ENCODE assay signal across 8 cellular contexts in genomic region chr11:3512666-3513065, GRCh38.
DNase-seq lines count a peak whose midpoint lies in the region; TF ChIP-seq lines count a peak whose summit lies in the region.
"Not testable (repeated sequence)": the region's sequence is repeated elsewhere in the genome, so short reads cannot be mapped to it uniquely, and the experiment has no call there.

No MANE protein-coding gene starts in this region.

- peak overlapping the region; percentile 77 to 96 (median 83) for H3K4me3 Mint-ChIP-seq in CD4-positive, alpha-beta memory T cell
- peak overlapping the region; percentile 47 for H3K4me3 Mint-ChIP-seq in activated CD4-positive, alpha-beta T cell treated with anti-CD3 and anti-CD28 coated beads, Interleukin-2, amount 10 ng/mL, durations not matched to agents 24 days and 14 days
- peak overlapping the region; percentile 65 for H3K4me3 Mint-ChIP-seq in activated T-helper 2 cell treated with anti-CD3 and anti-CD28 coated beads, Interferon-gamma antibody, Interleukin-2, Interleukin-4, amounts not matched to agents 10 μg/mL and 5 μg/mL and 100 μg/mL, durations not matched to agents 14 hours and 24 hours and 36 hours (ENCODE audit: low read depth)
- H3K4me3 Mint-ChIP-seq in nephron progenitor cell = not testable (repeated sequence)
- peak overlapping the region; percentile 58 for H3K4me3 Mint-ChIP-seq in type B pancreatic cell

- peak overlapping the region; percentile 96 to 100 (median 98) for H3K27ac Mint-ChIP-seq in CD4-positive, alpha-beta memory T cell
- H3K27ac Mint-ChIP-seq in activated CD4-positive, alpha-beta T cell treated with anti-CD3 and anti-CD28 coated beads, Interleukin-2, amount 10 ng/mL, durations not matched to agents 24 days and 14 days = peak overlapping the region; percentile 80
- peak overlapping the region; percentile 85 for H3K27ac Mint-ChIP-seq in activated T-helper 2 cell treated with anti-CD3 and anti-CD28 coated beads, Interferon-gamma antibody, Interleukin-2, Interleukin-4, amounts not matched to agents 10 μg/mL and 5 μg/mL and 100 μg/mL, durations not matched to agents 14 hours and 24 hours and 36 hours
- H3K27ac Mint-ChIP-seq in nephron progenitor cell (peak overlapping the region; percentile 73), type B pancreatic cell (peak overlapping the region; percentile 75)

- CTCF ChIA-PET in CD4-positive, alpha-beta memory T cell (lab: Charles Lee; ENCODE audit: partially characterized antibody) = not testable (repeated sequence)

- H3K9ac ChIP-seq in colonic mucosa (ENCODE audit: low read depth in 2 of 2, low read length in 2 of 2) = not testable (repeated sequence)

- H3K9me3 ChIP-seq in CD4-positive, alpha-beta memory T cell (ENCODE audit: control insufficient read depth in 1 of 2, low read length in 2 of 2); Peyer's patch; colonic mucosa: not testable (repeated sequence)

- H3K27me3 ChIP-seq in CD4-positive, alpha-beta memory T cell (ENCODE audit: insufficient read depth, low read length); Peyer's patch; colonic mucosa: not testable (repeated sequence)

- not testable (repeated sequence) for DNase-seq in CD4-positive, alpha-beta memory T cell; Peyer's patch; activated CD4-positive, alpha-beta T cell treated with anti-CD3 and anti-CD28 coated beads, Interleukin-2, amount 10 ng/mL, durations not matched to agents 24 days and 14 days; activated T-helper 2 cell treated with anti-CD3 and anti-CD28 coated beads, Interferon-gamma antibody, Interleukin-2, Interleukin-4, amounts not matched to agents 10 μg/mL and 5 μg/mL and 100 μg/mL, durations not matched to agents 14 hours and 24 hours and 36 hours (ENCODE audit: low spot score); colonic mucosa; nephron progenitor cell; type B pancreatic cell (ENCODE audit: extremely low spot score, unreplicated experiment)
- DNase-seq in islet precursor cell = peak; percentile 47

- peak overlapping the region; percentile 85 for H3K27ac ChIP-seq in CD4-positive, alpha-beta memory T cell (ENCODE audit: low read depth, low read length)
- H3K27ac ChIP-seq in Peyer's patch = peak overlapping the region in 3 of 4 donors; percentile 27 to 70 (median 63)
- not testable (repeated sequence) for H3K27ac ChIP-seq in colonic mucosa

- intact Hi-C loops in CD4-positive, alpha-beta memory T cell (cut with micrococcal nuclease); activated CD4-positive, alpha-beta T cell treated with anti-CD3 and anti-CD28 coated beads, Interleukin-2, amount 10 ng/mL, durations not matched to agents 24 days and 14 days (cut with micrococcal nuclease); activated T-helper 2 cell treated with anti-CD3 and anti-CD28 coated beads, Interferon-gamma antibody, Interleukin-2, Interleukin-4, amounts not matched to agents 10 μg/mL and 5 μg/mL and 100 μg/mL, durations not matched to agents 14 hours and 24 hours and 36 hours (cut with micrococcal nuclease); colonic mucosa (cut with DNase I): not testable (repeated sequence)

- not testable (repeated sequence) for TF ChIP-seq POLR2A in Peyer's patch (IDR thresholded peaks at IDR 0.05)

- not testable (repeated sequence) for H3K27me3 Mint-ChIP-seq in CD4-positive, alpha-beta memory T cell; activated CD4-positive, alpha-beta T cell treated with anti-CD3 and anti-CD28 coated beads, Interleukin-2, amount 10 ng/mL, durations not matched to agents 24 days and 14 days
- peaks cover 12% of the 10 kb centered on the region for H3K27me3 Mint-ChIP-seq in activated T-helper 2 cell treated with anti-CD3 and anti-CD28 coated beads, Interferon-gamma antibody, Interleukin-2, Interleukin-4, amounts not matched to agents 10 μg/mL and 5 μg/mL and 100 μg/mL, durations not matched to agents 14 hours and 24 hours and 36 hours (ENCODE audit: low read depth)
- peaks cover 12% of the 10 kb centered on the region for H3K27me3 Mint-ChIP-seq in nephron progenitor cell (ENCODE audit: low read depth, poor library complexity)
- H3K27me3 Mint-ChIP-seq in type B pancreatic cell = peaks cover 11% of the 10 kb centered on the region

- TF ChIP-seq CTCF in Peyer's patch (IDR thresholded peaks at IDR 0.05); colonic mucosa (IDR thresholded peaks at IDR 0.05); nephron progenitor cell (IDR thresholded peaks at IDR 0.05); type B pancreatic cell (conservative IDR thresholded peaks at IDR 0.05): not testable (repeated sequence)

- H3K9me3 Mint-ChIP-seq in CD4-positive, alpha-beta memory T cell; activated CD4-positive, alpha-beta T cell treated with anti-CD3 and anti-CD28 coated beads, Interleukin-2, amount 10 ng/mL, durations not matched to agents 24 days and 14 days; activated T-helper 2 cell treated with anti-CD3 and anti-CD28 coated beads, Interferon-gamma antibody, Interleukin-2, Interleukin-4, amounts not matched to agents 10 μg/mL and 5 μg/mL and 100 μg/mL, durations not matched to agents 14 hours and 24 hours and 36 hours; nephron progenitor cell; type B pancreatic cell: not testable (repeated sequence)

- peaks cover 28 to 56% (median 37%) of the 10 kb centered on the region in 4 donors for H3K4me1 Mint-ChIP-seq in CD4-positive, alpha-beta memory T cell
- H3K4me1 Mint-ChIP-seq in activated CD4-positive, alpha-beta T cell treated with anti-CD3 and anti-CD28 coated beads, Interleukin-2, amount 10 ng/mL, durations not matched to agents 24 days and 14 days = peaks cover 22% of the 10 kb centered on the region
- peaks cover 29% of the 10 kb centered on the region for H3K4me1 Mint-ChIP-seq in activated T-helper 2 cell treated with anti-CD3 and anti-CD28 coated beads, Interferon-gamma antibody, Interleukin-2, Interleukin-4, amounts not matched to agents 10 μg/mL and 5 μg/mL and 100 μg/mL, durations not matched to agents 14 hours and 24 hours and 36 hours (ENCODE audit: low read depth)
- H3K4me1 Mint-ChIP-seq in nephron progenitor cell (peaks cover 61% of the 10 kb centered on the region), type B pancreatic cell (ENCODE audit: unreplicated experiment) (peaks cover 30% of the 10 kb centered on the region)

- H3K4me1 ChIP-seq in CD4-positive, alpha-beta memory T cell (ENCODE audit: insufficient read depth, low read length) = peaks cover 26% of the 10 kb centered on the region
- H3K4me1 ChIP-seq in Peyer's patch = peaks cover 0 to 10% (median 0%) of the 10 kb centered on the region in 4 donors
- not testable (repeated sequence) for H3K4me1 ChIP-seq in colonic mucosa

- H3K36me3 ChIP-seq in CD4-positive, alpha-beta memory T cell (ENCODE audit: insufficient read depth, low read length); Peyer's patch; colonic mucosa: not testable (repeated sequence)

- H3K36me3 Mint-ChIP-seq in CD4-positive, alpha-beta memory T cell; activated CD4-positive, alpha-beta T cell treated with anti-CD3 and anti-CD28 coated beads, Interleukin-2, amount 10 ng/mL, durations not matched to agents 24 days and 14 days (ENCODE audit: low read depth); activated T-helper 2 cell treated with anti-CD3 and anti-CD28 coated beads, Interferon-gamma antibody, Interleukin-2, Interleukin-4, amounts not matched to agents 10 μg/mL and 5 μg/mL and 100 μg/mL, durations not matched to agents 14 hours and 24 hours and 36 hours (ENCODE audit: low read depth); nephron progenitor cell (ENCODE audit: low read depth); type B pancreatic cell: not testable (repeated sequence)

- H3K4me3 ChIP-seq in CD4-positive, alpha-beta memory T cell (ENCODE audit: low read length in 2 of 2) = peak overlapping the region in 1 of 2 donors; percentile 40
- H3K4me3 ChIP-seq in Peyer's patch = peak overlapping the region in 2 of 4 donors; percentile 24 to 32
- H3K4me3 ChIP-seq in colonic mucosa = peak overlapping the region; percentile 6

- POLR2A ChIA-PET in CD4-positive, alpha-beta memory T cell (lab: Charles Lee; ENCODE audit: partially characterized antibody) = not testable (repeated sequence)
